Comparison of ENCODE assay signal across 13 cellular contexts in genomic region chr10:74026428-74026979, GRCh38. TPM values are rescaled to one million over a fixed set of nuclear protein-coding genes. Genes with fewer than 3 reads are reported as not detected.
A peak's percentile ranks its signal among the peaks of the same experiment; 100 is the strongest.
DNase-seq lines count a peak whose midpoint lies in the region; ATAC-seq and TF ChIP-seq lines count a peak whose summit lies in the region.
"Had no signal": no experiment of that assay in that cellular context is flagged by ENCODE, and none has a peak within 500 bp of the region (broad histone marks: within the 10 kb centered on the region; RNA-seq: fewer than 3 reads in every experiment).

No MANE protein-coding gene starts in this region.

- H4K20me1 ChIP-seq in SK-N-SH (ENCODE audit: insufficient read depth), result peaks cover 96% of the 10 kb centered on the region

- no peak for TF ChIP-seq RAD21 in SK-N-SH (IDR thresholded peaks at IDR 0.05; ENCODE audit: low read length)

- no peak overlapping the region for H2AFZ ChIP-seq in SK-N-SH (ENCODE audit: low read depth)

- H3K27ac Mint-ChIP-seq in activated T-helper 1 cell treated with anti-CD3 and anti-CD28 coated beads, Interleukin-12 subunit alpha, Interleukin-12 subunit beta, Interleukin-2, Interleukin-4 antibody, amounts not matched to agents 30 ng/mL and 10 ng/mL and 1 ng/mL, durations not matched to agents 14 hours and 24 hours and 36 hours, result no peak overlapping the region
- H3K27ac Mint-ChIP-seq: CD8-positive, alpha-beta T cell had no signal

- peak overlapping the region; percentile 3 to 63; a peak in 2 of 4 replicates for H3K27ac ChIP-seq in SK-N-SH (ENCODE audit: low read depth in 2 of 2, low read length in 1 of 2)

- H3K4me3 Mint-ChIP-seq in activated T-helper 1 cell treated with anti-CD3 and anti-CD28 coated beads, Interleukin-12 subunit alpha, Interleukin-12 subunit beta, Interleukin-2, Interleukin-4 antibody, amounts not matched to agents 30 ng/mL and 10 ng/mL and 1 ng/mL, durations not matched to agents 14 hours and 24 hours and 36 hours, result no peak overlapping the region
- H3K4me3 Mint-ChIP-seq: CD8-positive, alpha-beta T cell had no signal

- no peak for TF ChIP-seq POLR2A in erythroblast (IDR thresholded peaks at IDR 0.05; ENCODE audit: low read length)

- TF ChIP-seq CTCF in SK-N-SH (IDR thresholded peaks at IDR 0.05), result peak; percentile 14; the same call in 1 of the 2 replicates
- TF ChIP-seq CTCF in foreskin fibroblast (IDR thresholded peaks at IDR 0.05; ENCODE audit: low read depth, low read length), result no peak

- H3K36me3 Mint-ChIP-seq in activated T-helper 1 cell treated with anti-CD3 and anti-CD28 coated beads, Interleukin-12 subunit alpha, Interleukin-12 subunit beta, Interleukin-2, Interleukin-4 antibody, amounts not matched to agents 30 ng/mL and 10 ng/mL and 1 ng/mL, durations not matched to agents 14 hours and 24 hours and 36 hours (ENCODE audit: low read depth), result peaks cover 15% of the 10 kb centered on the region
- H3K36me3 Mint-ChIP-seq: CD8-positive, alpha-beta T cell had no signal

- H3K27me3 ChIP-seq in SK-N-SH (ENCODE audit: insufficient read depth), result no peaks in the 10 kb centered on the region

- peaks cover 47% of the 10 kb centered on the region for H3F3A ChIP-seq in SK-N-SH (replicated peaks; ENCODE audit: insufficient read depth)

- peaks cover 5 to 38% of the 10 kb centered on the region in 2 experiments for H3K36me3 ChIP-seq in SK-N-SH (replicated peaks in 1 of 2; ENCODE audit: control insufficient read depth in 1 of 2, insufficient read depth in 2 of 2, low read length in 1 of 2)

- peaks cover 2 to 73% of the 10 kb centered on the region in 2 experiments for H3K4me1 ChIP-seq in SK-N-SH (ENCODE audit: control insufficient read depth in 1 of 2, insufficient read depth in 2 of 2, low read depth in 1 of 2, low read length in 1 of 2)

- H3K27me3 Mint-ChIP-seq in activated T-helper 1 cell treated with anti-CD3 and anti-CD28 coated beads, Interleukin-12 subunit alpha, Interleukin-12 subunit beta, Interleukin-2, Interleukin-4 antibody, amounts not matched to agents 30 ng/mL and 10 ng/mL and 1 ng/mL, durations not matched to agents 14 hours and 24 hours and 36 hours (ENCODE audit: insufficient read depth), result no peaks in the 10 kb centered on the region

- peaks cover 100% of the 10 kb centered on the region for H3K79me2 ChIP-seq in SK-N-SH (ENCODE audit: insufficient read depth)

- peaks cover 40% of the 10 kb centered on the region for H3K4me1 Mint-ChIP-seq in activated T-helper 1 cell treated with anti-CD3 and anti-CD28 coated beads, Interleukin-12 subunit alpha, Interleukin-12 subunit beta, Interleukin-2, Interleukin-4 antibody, amounts not matched to agents 30 ng/mL and 10 ng/mL and 1 ng/mL, durations not matched to agents 14 hours and 24 hours and 36 hours (ENCODE audit: low read depth)

- intact Hi-C loops in activated T-helper 1 cell treated with anti-CD3 and anti-CD28 coated beads, Interleukin-12 subunit alpha, Interleukin-12 subunit beta, Interleukin-2, Interleukin-4 antibody, amounts not matched to agents 30 ng/mL and 10 ng/mL and 1 ng/mL, durations not matched to agents 14 hours and 24 hours and 36 hours (cut with micrococcal nuclease), result no loop called here

- CTCF ChIA-PET in SK-N-SH (lab: Yijun Ruan, JAX), result interaction anchor here (0.8 to 1.7 kb wide), 9 partner anchors 8 to 140 kb away, joined by 3 to 7 read pairs (median 3); no protein-coding TSS in a partner anchor

- H3K4me3 ChIP-seq in SK-N-SH (ENCODE audit: low read depth in 2 of 2, low read length in 1 of 2) (no peak overlapping the region), foreskin fibroblast (ENCODE audit: low read depth in 1 of 2, low read length in 2 of 2) (no peak overlapping the region)

- no peak overlapping the region for H3K4me2 ChIP-seq in SK-N-SH

- 54% methylated on average over 3 of the region's 3 CpGs for WGBS in SK-N-SH (ENCODE audit: low lambda C conversion rate)

- ATAC-seq in SK-N-SH treated with all-trans-retinoic acid at 6 μM for 48 hours, result no peak
- ATAC-seq in GM21529 (IDR thresholded peaks at IDR 0.05; ENCODE audit: unreplicated experiment), result no peak
- ATAC-seq: CD8-positive, alpha-beta T cell had no signal

- DNase-seq in SK-N-SH (no peak), OCI-M1 (lab: John Stamatoyannopoulos, UW) (peak; percentile 73), erythroblast (lab: John Stamatoyannopoulos, UW) (peak; percentile 39 to 45), superior temporal gyrus (ENCODE audit: extremely low spot score) (peak; percentile 8), foreskin fibroblast (no peak)
- DNase-seq in activated T-helper 1 cell treated with anti-CD3 and anti-CD28 coated beads, Interleukin-12 subunit alpha, Interleukin-12 subunit beta, Interleukin-2, Interleukin-4 antibody, amounts not matched to agents 30 ng/mL and 10 ng/mL and 1 ng/mL, durations not matched to agents 14 hours and 24 hours and 36 hours (ENCODE audit: low spot score), result no peak
- DNase-seq: CD8-positive, alpha-beta T cell; head of caudate nucleus; NCI-H187; NCI-H748 treated with DMSO at 0.1 percent for 48 hours; stimulated activated naive CD4-positive, alpha-beta T cell treated with Interleukin-2 at 50 U/mL for 16 hours had no signal

- POLR2A ChIA-PET in SK-N-SH (lab: Yijun Ruan, JAX), result no interaction called here

- H3K9me3 Mint-ChIP-seq in activated T-helper 1 cell treated with anti-CD3 and anti-CD28 coated beads, Interleukin-12 subunit alpha, Interleukin-12 subunit beta, Interleukin-2, Interleukin-4 antibody, amounts not matched to agents 30 ng/mL and 10 ng/mL and 1 ng/mL, durations not matched to agents 14 hours and 24 hours and 36 hours, result no peaks in the 10 kb centered on the region
- H3K9me3 Mint-ChIP-seq: CD8-positive, alpha-beta T cell had no signal

- H3K9me3 ChIP-seq in SK-N-SH, result no peaks in the 10 kb centered on the region

- H3K9me2 ChIP-seq in SK-N-SH, result no peaks in the 10 kb centered on the region

- TF ChIP-seq EP300 in SK-N-SH (IDR thresholded peaks at IDR 0.05; ENCODE audit: borderline replicate concordance in 1 of 2, low read depth in 1 of 2, low read length in 1 of 2), result no peak

- no peak overlapping the region for H3K9ac ChIP-seq in SK-N-SH

TF ChIP-seq in SK-N-SH, 30 proteins besides CTCF, POLR2A, EP300 and RAD21:
- TF ChIP-seq ELF1 (IDR thresholded peaks at IDR 0.05), result no peak
- TF ChIP-seq POLR2AphosphoS5 (IDR thresholded peaks at IDR 0.05; ENCODE audit: low read depth, low read length), result no peak
- no peak for TF ChIP-seq FOXJ3 (CRISPR knock-in tag; IDR thresholded peaks at IDR 0.05)
- no peak for TF ChIP-seq RCOR1 (IDR thresholded peaks at IDR 0.05; ENCODE audit: low read length)
- TF ChIP-seq SIN3A (IDR thresholded peaks at IDR 0.05; ENCODE audit: borderline replicate concordance, low read depth, low read length), result no peak
- no peak for TF ChIP-seq GATA2 (CRISPR knock-in tag; IDR thresholded peaks at IDR 0.05)
- no peak for TF ChIP-seq FOXM1 (IDR thresholded peaks at IDR 0.05; ENCODE audit: low read depth)

TF ChIP-seq in SK-N-SH treated with all-trans-retinoic acid at 6 μM for 48 hours, 23 proteins besides CTCF, POLR2A, EP300 and RAD21 (continues in another document):
- no peak for TF ChIP-seq ARNTL (CRISPR knock-in tag; IDR thresholded peaks at IDR 0.05; ENCODE audit: borderline replicate concordance, low read depth)
- no peak for TF ChIP-seq POU6F1 (CRISPR knock-in tag; IDR thresholded peaks at IDR 0.05; ENCODE audit: borderline replicate concordance, low read depth)
- no peak for TF ChIP-seq TSHZ2 (CRISPR knock-in tag; IDR thresholded peaks at IDR 0.05)

RNA-seq across cellular contexts. Expression of gene VCL, which starts 28.6 kb away (rescaled TPM):
- 147 and 190 TPM in 2 replicates for polyA plus RNA-seq in SK-N-SH (2012; rRNA removed)
- 125 and 144 TPM in 2 replicates for polyA plus RNA-seq in SK-N-SH (2012; cell fraction: cytosol; rRNA removed)
- 170 and 281 TPM in 2 replicates for polyA plus RNA-seq in SK-N-SH (2012; cell fraction: nucleus; rRNA removed)
- 24.4 and 26.0 TPM in 2 replicates for total RNA-seq in activated T-helper 1 cell treated with anti-CD3 and anti-CD28 coated beads, Interleukin-12 subunit alpha, Interleukin-12 subunit beta, Interleukin-2, Interleukin-4 antibody, amounts not matched to agents 30 ng/mL and 10 ng/mL and 1 ng/mL, durations not matched to agents 14 hours and 24 hours and 36 hours

Comparison
In these comparisons a context has a peak if more than half of its experiments do, and no peak if none do; other contexts are left out.
1. DNase-seq: peak in OCI-M1 (single experiment), erythroblast (2 of 2) and superior temporal gyrus (single experiment); none in SK-N-SH (single experiment), foreskin fibroblast (0 of 2) and activated T-helper 1 cell treated with anti-CD3 and anti-CD28 coated beads, Interleukin-12 subunit alpha, Interleukin-12 subunit beta, Interleukin-2, Interleukin-4 antibody, amounts not matched to agents 30 ng/mL and 10 ng/mL and 1 ng/mL, durations not matched to agents 14 hours and 24 hours and 36 hours (single experiment).